14 cellular contexts compared by ENCODE assay signal in genomic region chr19:10968527-10969081, GRCh38. TPM values are rescaled to one million over a fixed set of nuclear protein-coding genes. Genes with fewer than 3 reads are reported as not detected.
DNase-seq lines count a peak whose midpoint lies in the region; ATAC-seq and TF ChIP-seq lines count a peak whose summit lies in the region.
"Had no signal": no experiment of that assay in that cellular context is flagged by ENCODE, and none has a peak within 500 bp of the region (broad histone marks: within the 10 kb centered on the region; RNA-seq: fewer than 3 reads in every experiment).

No MANE protein-coding gene starts in this region.

- DNase-seq in CD8-positive, alpha-beta T cell, result peak in 1 of 7 experiments; percentile 28
- no peak for DNase-seq in GM23338 (ENCODE audit: low spot score)
- peak; percentile 20 for DNase-seq in activated B cell treated with CpG ODN at 0.5 μM for 24 hours
- peak in 2 of 3 donors; percentile 55 to 60 for DNase-seq in mucosa of descending colon
- no peak for DNase-seq in T-helper 1 cell
- DNase-seq in NCI-H2196 (lab: John Stamatoyannopoulos, UW; ENCODE audit: unreplicated experiment), result no peak
- DNase-seq: activated effector memory CD4-positive, alpha-beta T cell treated with Interleukin-2 at 50 U/mL for 16 hours; Calu3; NCI-H526 treated with DMSO at 0.1 percent for 48 hours; stimulated activated CD4-positive, alpha-beta T cell treated with anti-CD3 and anti-CD28 coated beads, Interleukin-4, amount 100 ng/mL, for 24 hours had no signal

- CTCF ChIA-PET in CD8-positive, alpha-beta T cell (lab: Charles Lee), result no interaction called here
- CTCF ChIA-PET in activated B cell treated with CpG ODN at 0.5 μM for 24 hours (lab: Charles Lee), result interaction anchor here (0.6 to 1.2 kb wide), 3 partner anchors 27 to 159 kb away, joined by 3 to 5 read pairs (median 4); no protein-coding TSS in a partner anchor

- no peak overlapping the region for H3K4me3 ChIP-seq in CD8-positive, alpha-beta T cell (ENCODE audit: low read depth, low read length)
- H3K4me3 ChIP-seq in GM23338 (no peak overlapping the region), mucosa of descending colon (no peak overlapping the region)
- H3K4me3 ChIP-seq: coronary artery had no signal

- H3K27me3 Mint-ChIP-seq in CD8-positive, alpha-beta T cell (ENCODE audit: low read depth), result no peaks in the 10 kb centered on the region
- H3K27me3 Mint-ChIP-seq in GM23338 (ENCODE audit: insufficient read depth, low read depth, poor library complexity), result peaks cover 6% of the 10 kb centered on the region
- H3K27me3 Mint-ChIP-seq in activated B cell treated with CpG ODN at 0.5 μM for 24 hours, result no peaks in the 10 kb centered on the region

- H3K27ac ChIP-seq in CD8-positive, alpha-beta T cell (ENCODE audit: low read depth, low read length), result no peak overlapping the region
- peak overlapping the region; percentile 84 for H3K27ac ChIP-seq in GM23338 (ENCODE audit: low read depth)
- H3K27ac ChIP-seq: coronary artery had no signal

- H3K9me3 Mint-ChIP-seq in CD8-positive, alpha-beta T cell, result no peaks in the 10 kb centered on the region
- H3K9me3 Mint-ChIP-seq in GM23338 (no peaks in the 10 kb centered on the region; the same call in 1 of the 3 replicates), activated B cell treated with CpG ODN at 0.5 μM for 24 hours (no peaks in the 10 kb centered on the region)
- H3K9me3 Mint-ChIP-seq: T-helper 1 cell treated with Interleukin-12 subunit alpha and Interleukin-12 subunit beta and Interleukin-4 antibody, amounts not matched to agents 30 μg/mL and 1 μg/mL, for 36 hours had no signal

- no peak for ATAC-seq in CD8-positive, alpha-beta T cell
- ATAC-seq in GM23338 (peak; percentile 19; the same call in 1 of the 3 replicates), activated B cell treated with CpG ODN at 0.5 μM for 24 hours (ENCODE audit: low read depth) (peak; percentile 38), mucosa of descending colon (peak; percentile 91), HG02973 (IDR thresholded peaks at IDR 0.05; ENCODE audit: unreplicated experiment) (no peak), GM19023 (IDR thresholded peaks at IDR 0.05; ENCODE audit: unreplicated experiment) (no peak)

- H3K9me3 ChIP-seq in CD8-positive, alpha-beta T cell (ENCODE audit: low read length), result no peaks in the 10 kb centered on the region
- no peaks in the 10 kb centered on the region for H3K9me3 ChIP-seq in mucosa of descending colon

- H3K9me2 ChIP-seq in GM23338 (ENCODE audit: insufficient read depth), result no peaks in the 10 kb centered on the region

- TF ChIP-seq CTCF in CD8-positive, alpha-beta T cell (IDR thresholded peaks at IDR 0.05), result no peak
- no peak for TF ChIP-seq CTCF in GM23338 (conservative IDR thresholded peaks at IDR 0.05; ENCODE audit: low read depth in 2 of 2)
- no peak for TF ChIP-seq CTCF in activated B cell treated with CpG ODN at 0.5 μM for 24 hours (IDR thresholded peaks at IDR 0.05)
- TF ChIP-seq CTCF in mucosa of descending colon (IDR thresholded peaks at IDR 0.05), result no peak

- POLR2A ChIA-PET in CD8-positive, alpha-beta T cell (lab: Charles Lee), result no interaction called here
- POLR2A ChIA-PET in activated B cell treated with CpG ODN at 0.5 μM for 24 hours (lab: Charles Lee), result no interaction called here

- H3K4me3 Mint-ChIP-seq in CD8-positive, alpha-beta T cell, result no peak overlapping the region
- H3K4me3 Mint-ChIP-seq in GM23338, result no peak overlapping the region
- peak overlapping the region; percentile 56 for H3K4me3 Mint-ChIP-seq in activated B cell treated with CpG ODN at 0.5 μM for 24 hours
- H3K4me3 Mint-ChIP-seq: T-helper 1 cell treated with Interleukin-12 subunit alpha and Interleukin-12 subunit beta and Interleukin-4 antibody, amounts not matched to agents 30 μg/mL and 1 μg/mL, for 36 hours had no signal

- no peak overlapping the region for H2AFZ ChIP-seq in GM23338

- peaks cover 8% of the 10 kb centered on the region for H3K36me3 Mint-ChIP-seq in CD8-positive, alpha-beta T cell
- peaks cover 36% of the 10 kb centered on the region for H3K36me3 Mint-ChIP-seq in GM23338 (ENCODE audit: low read depth)
- H3K36me3 Mint-ChIP-seq in activated B cell treated with CpG ODN at 0.5 μM for 24 hours (ENCODE audit: low read depth), result peaks cover 1% of the 10 kb centered on the region

- peaks cover 100% of the 10 kb centered on the region for H3K79me2 ChIP-seq in GM23338 (replicated peaks; ENCODE audit: insufficient read depth)

- H3K27ac Mint-ChIP-seq in CD8-positive, alpha-beta T cell, result peak overlapping the region; percentile 45
- H3K27ac Mint-ChIP-seq in GM23338 (peak overlapping the region; percentile 44), activated B cell treated with CpG ODN at 0.5 μM for 24 hours (peak overlapping the region; percentile 51)
- H3K27ac Mint-ChIP-seq: T-helper 1 cell treated with Interleukin-12 subunit alpha and Interleukin-12 subunit beta and Interleukin-4 antibody, amounts not matched to agents 30 μg/mL and 1 μg/mL, for 36 hours had no signal

- peaks cover 49% of the 10 kb centered on the region for H4K20me1 ChIP-seq in GM23338 (replicated peaks; ENCODE audit: insufficient read depth)

- intact Hi-C loops in CD8-positive, alpha-beta T cell (cut with DNase I, micrococcal nuclease), result loop anchor here in 1 of 2 experiments (10.0 kb wide), 1 partner anchor 1966 kb away; the partner anchor contains the start of genes CALR and FARSA
- intact Hi-C loops in activated B cell treated with CpG ODN at 0.5 μM for 24 hours (cut with micrococcal nuclease) (no loop called here), mucosa of descending colon (cut with DNase I, micrococcal nuclease) (no loop called here)

- no peaks in the 10 kb centered on the region for H3K27me3 ChIP-seq in CD8-positive, alpha-beta T cell (ENCODE audit: insufficient read depth, low read length)
- no peaks in the 10 kb centered on the region for H3K27me3 ChIP-seq in GM23338 (ENCODE audit: insufficient read depth)

- 0 out of 2 replicates have a peak, but pooled peaks cover 4% of the 10 kb centered on the region for H3F3A ChIP-seq in GM23338 (replicated peaks; ENCODE audit: low read depth)

- no peaks in the 10 kb centered on the region for H3K36me3 ChIP-seq in CD8-positive, alpha-beta T cell (ENCODE audit: insufficient read depth, low read length)
- H3K36me3 ChIP-seq in GM23338 (ENCODE audit: insufficient read depth), result no peaks in the 10 kb centered on the region; the same call in 1 of the 2 replicates
- no peaks in the 10 kb centered on the region for H3K36me3 ChIP-seq in mucosa of descending colon (ENCODE audit: low read depth)

- H3K4me2 ChIP-seq in GM23338, result no peak overlapping the region

- peaks cover 16% of the 10 kb centered on the region for H3K4me1 ChIP-seq in CD8-positive, alpha-beta T cell (ENCODE audit: insufficient read depth, low read length)
- H3K4me1 ChIP-seq in GM23338 (ENCODE audit: insufficient read depth) (peaks cover 15% of the 10 kb centered on the region; the same call in 1 of the 2 replicates), mucosa of descending colon (ENCODE audit: low read depth) (peaks cover 17% of the 10 kb centered on the region)

- H3K4me1 Mint-ChIP-seq in CD8-positive, alpha-beta T cell (ENCODE audit: low read depth), result peaks cover 51% of the 10 kb centered on the region
- H3K4me1 Mint-ChIP-seq in GM23338 (peaks cover 35% of the 10 kb centered on the region), activated B cell treated with CpG ODN at 0.5 μM for 24 hours (peaks cover 57% of the 10 kb centered on the region)

TF ChIP-seq in GM23338, 12 proteins besides CTCF, POLR2A, EP300 and RAD21 (continues in another document):
- no peak for TF ChIP-seq EZH2phosphoT487 (IDR thresholded peaks at IDR 0.05; ENCODE audit: unreplicated experiment)
- TF ChIP-seq ZNF114 (CRISPR knock-in tag; IDR thresholded peaks at IDR 0.05), result no peak
- no peak for TF ChIP-seq STAT1 (IDR thresholded peaks at IDR 0.05; ENCODE audit: unreplicated experiment)
- no peak for TF ChIP-seq JUNB (IDR thresholded peaks at IDR 0.05; ENCODE audit: unreplicated experiment)

RNA-seq across cellular contexts. Expression of gene SMARCA4, which starts 7.8 kb away (rescaled TPM):
- 10 to 100 TPM; 73.5 to 76.2 TPM for total RNA-seq in CD8-positive, alpha-beta T cell
- total RNA-seq in GM23338 (2014; rRNA removed; shearing (Covaris generic)), result 252 and 336 TPM in 2 replicates
- 175 and 177 TPM in 2 replicates for polyA plus RNA-seq in GM23338 (2016; fragmentation: Nextera tagmentation; extraction: Ambion mirVana)
- total RNA-seq in activated B cell treated with CpG ODN at 0.5 μM for 24 hours, result 85.1 and 93.6 TPM in 2 replicates
- 10 to 100 TPM; 81.5 to 86.5 (median 86.3) TPM for total RNA-seq in mucosa of descending colon

RNA-seq across cellular contexts. Expression of gene TIMM29, which starts 40.0 kb away (rescaled TPM):
- 10 to 100 TPM; 27.9 TPM for total RNA-seq in CD8-positive, alpha-beta T cell
- 56.4 and 60.7 TPM in 2 replicates for total RNA-seq in GM23338 (2014; rRNA removed; shearing (Covaris generic))
- polyA plus RNA-seq in GM23338 (2016; fragmentation: Nextera tagmentation; extraction: Ambion mirVana), result 23.7 and 24.1 TPM in 2 replicates
- total RNA-seq in activated B cell treated with CpG ODN at 0.5 μM for 24 hours, result 16.6 and 19.5 TPM in 2 replicates
- total RNA-seq in mucosa of descending colon, result 10 to 100 TPM; 18.5 to 25.0 (median 22.7) TPM

RNA-seq across cellular contexts. Expression of gene YIPF2, which starts 40.2 kb away (rescaled TPM):
- total RNA-seq in CD8-positive, alpha-beta T cell, result 10 to 100 TPM; 25.9 to 27.6 TPM
- total RNA-seq in GM23338 (2014; rRNA removed; shearing (Covaris generic)), result 54.0 and 63.7 TPM in 2 replicates
- 36.3 and 45.3 TPM in 2 replicates for polyA plus RNA-seq in GM23338 (2016; fragmentation: Nextera tagmentation; extraction: Ambion mirVana)
- 23.0 and 23.9 TPM in 2 replicates for total RNA-seq in activated B cell treated with CpG ODN at 0.5 μM for 24 hours
- 10 to 100 TPM; 34.0 to 55.8 (median 55.2) TPM for total RNA-seq in mucosa of descending colon

Comparison
In these comparisons a context has a peak if more than half of its experiments do, and no peak if none do; other contexts are left out.
1. ATAC-seq: peak in GM23338 (single experiment), activated B cell treated with CpG ODN at 0.5 μM for 24 hours (single experiment) and mucosa of descending colon (single experiment); none in CD8-positive, alpha-beta T cell (single experiment), HG02973 (single experiment) and GM19023 (single experiment).
2. DNase-seq: peak in activated B cell treated with CpG ODN at 0.5 μM for 24 hours (single experiment) and mucosa of descending colon (2 of 3); none in GM23338 (single experiment), T-helper 1 cell (0 of 5) and NCI-H2196 (single experiment).
3. Peak in every context shown above with its lines, with median percentiles within 50 percentile points of each other: H3K27ac Mint-ChIP-seq.